Comparison of ENCODE assay signal across 8 cellular contexts in genomic region chr2:105329561-105330495, GRCh38. TPM values are rescaled to one million over a fixed set of nuclear protein-coding genes. Genes with fewer than 3 reads are reported as not detected.
DNase-seq lines count a peak whose midpoint lies in the region; ATAC-seq, FAIRE-seq and TF ChIP-seq lines count a peak whose summit lies in the region.

A gene with protein sequence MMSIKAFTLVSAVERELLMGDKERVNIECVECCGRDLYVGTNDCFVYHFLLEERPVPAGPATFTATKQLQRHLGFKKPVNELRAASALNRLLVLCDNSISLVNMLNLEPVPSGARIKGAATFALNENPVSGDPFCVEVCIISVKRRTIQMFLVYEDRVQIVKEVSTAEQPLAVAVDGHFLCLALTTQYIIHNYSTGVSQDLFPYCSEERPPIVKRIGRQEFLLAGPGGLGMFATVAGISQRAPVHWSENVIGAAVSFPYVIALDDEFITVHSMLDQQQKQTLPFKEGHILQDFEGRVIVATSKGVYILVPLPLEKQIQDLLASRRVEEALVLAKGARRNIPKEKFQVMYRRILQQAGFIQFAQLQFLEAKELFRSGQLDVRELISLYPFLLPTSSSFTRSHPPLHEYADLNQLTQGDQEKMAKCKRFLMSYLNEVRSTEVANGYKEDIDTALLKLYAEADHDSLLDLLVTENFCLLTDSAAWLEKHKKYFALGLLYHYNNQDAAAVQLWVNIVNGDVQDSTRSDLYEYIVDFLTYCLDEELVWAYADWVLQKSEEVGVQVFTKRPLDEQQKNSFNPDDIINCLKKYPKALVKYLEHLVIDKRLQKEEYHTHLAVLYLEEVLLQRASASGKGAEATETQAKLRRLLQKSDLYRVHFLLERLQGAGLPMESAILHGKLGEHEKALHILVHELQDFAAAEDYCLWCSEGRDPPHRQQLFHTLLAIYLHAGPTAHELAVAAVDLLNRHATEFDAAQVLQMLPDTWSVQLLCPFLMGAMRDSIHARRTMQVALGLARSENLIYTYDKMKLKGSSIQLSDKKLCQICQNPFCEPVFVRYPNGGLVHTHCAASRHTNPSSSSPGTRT (minus strand): TSS chr2:105329735. CDS start chr2:105308301, 21,434 bp downstream.

- peaks cover 13 to 19% of the 10 kb centered on the region in 2 donors for H3K36me3 Mint-ChIP-seq in activated naive CD4-positive, alpha-beta T cell treated with anti-CD3 and anti-CD28 coated beads, Interleukin-2, amount 50 U/mL, for 72 hours

- peak within 1 kb of the TSS; percentile 49 for H3K9ac ChIP-seq in parathyroid adenoma

- intact Hi-C loops in Right ventricle myocardium superior (cut with DNase I) = no loop called here

- DNase-seq in D721Med (ENCODE audit: insufficient read length, low spot score) (peak; percentile 26), HK-2 (ENCODE audit: unreplicated experiment) (peak; percentile 62), SK-N-DZ (ENCODE audit: low spot score) (peak; percentile 47), Right ventricle myocardium superior (peak; percentile 71)
- peak; percentile 66 to 73 for DNase-seq in activated naive CD4-positive, alpha-beta T cell treated with anti-CD3 and anti-CD28 coated beads, Interleukin-2, amount 50 U/mL, for 72 hours (ENCODE audit: low spot score in 2 of 2)

- no peak for FAIRE-seq in D721Med (lab: Jason Lieb, UNC)

- H3K9me3 Mint-ChIP-seq in activated naive CD4-positive, alpha-beta T cell treated with anti-CD3 and anti-CD28 coated beads, Interleukin-2, amount 50 U/mL, for 72 hours = no peaks in the 10 kb centered on the region

- H2AFZ ChIP-seq in parathyroid adenoma = peak within 1 kb of the TSS; percentile 100

- ATAC-seq in GM19468 (IDR thresholded peaks at IDR 0.05; ENCODE audit: extremely low read depth, unreplicated experiment) (peak; percentile 71), Right ventricle myocardium superior (ENCODE audit: poor library complexity) (peak; percentile 90)
- peak; percentile 87 to 90 for ATAC-seq in activated naive CD4-positive, alpha-beta T cell treated with anti-CD3 and anti-CD28 coated beads, Interleukin-2, amount 50 U/mL, for 72 hours

- H3K9me3 ChIP-seq in parathyroid adenoma (ENCODE audit: control insufficient read depth, low read length) = no peaks in the 10 kb centered on the region

- H3K27ac Mint-ChIP-seq in activated naive CD4-positive, alpha-beta T cell treated with anti-CD3 and anti-CD28 coated beads, Interleukin-2, amount 50 U/mL, for 72 hours = peak within 1 kb of the TSS; percentile 95

- H3K36me3 ChIP-seq in parathyroid adenoma (ENCODE audit: control insufficient read depth, insufficient read depth, low read length) (no peaks in the 10 kb centered on the region), urinary bladder (ENCODE audit: insufficient read depth) (no peaks in the 10 kb centered on the region)

- H3K4me3 ChIP-seq in parathyroid adenoma (ENCODE audit: low read depth, low read length) (peak within 1 kb of the TSS; percentile 63), urinary bladder (ENCODE audit: low read depth, low read length) (peak within 1 kb of the TSS; percentile 94)

- H3K79me2 ChIP-seq in parathyroid adenoma = peaks cover 14% of the 10 kb centered on the region

- H3K4me1 ChIP-seq in parathyroid adenoma = peaks cover 15% of the 10 kb centered on the region
- peaks cover 4% of the 10 kb centered on the region for H3K4me1 ChIP-seq in urinary bladder (ENCODE audit: insufficient read depth)

- H3K27ac ChIP-seq in parathyroid adenoma = peak within 1 kb of the TSS; percentile 71
- peak within 1 kb of the TSS; percentile 87 for H3K27ac ChIP-seq in urinary bladder (ENCODE audit: low read depth)

- WGBS in urinary bladder = 2% methylated on average over 101 of the region's 101 CpGs

- H3K27me3 ChIP-seq in parathyroid adenoma (ENCODE audit: control insufficient read depth, insufficient read depth, low read length) = no peaks in the 10 kb centered on the region

- H3K4me2 ChIP-seq in parathyroid adenoma (ENCODE audit: low read length) = peak within 1 kb of the TSS; percentile 90

- no peak for TF ChIP-seq CTCF in D721Med (IDR thresholded peaks at IDR 0.05; ENCODE audit: insufficient read depth, missing control alignments)
- TF ChIP-seq CTCF in parathyroid adenoma (IDR thresholded peaks at IDR 0.05) = no peak

RNA-seq across cellular contexts. Expression of the gene that starts here (rescaled TPM):
- 13.9 and 15.6 TPM in 2 replicates for polyA plus RNA-seq in SK-N-DZ (2014; cell fraction: cytosol; rRNA removed)
- 9.9 and 16.6 TPM in 2 replicates for polyA plus RNA-seq in SK-N-DZ (2014; cell fraction: nucleus; rRNA removed)
- total RNA-seq in activated naive CD4-positive, alpha-beta T cell treated with anti-CD3 and anti-CD28 coated beads, Interleukin-2, amount 50 U/mL, for 72 hours = 10 to 100 TPM; 15.9 to 22.6 TPM
- 8.6 TPM for total RNA-seq in Right ventricle myocardium superior
- total RNA-seq in urinary bladder = 13.9 TPM
- polyA plus RNA-seq in urinary bladder = 12.1 TPM

Comparison
In these comparisons a context has a peak if more than half of its experiments do, and no peak if none do; other contexts are left out.
1. Peak in every context shown above with its lines: DNase-seq, ATAC-seq, H3K4me3 ChIP-seq and H3K27ac ChIP-seq.